8 cellular contexts compared by ENCODE assay signal in the genomic region with DNA sequence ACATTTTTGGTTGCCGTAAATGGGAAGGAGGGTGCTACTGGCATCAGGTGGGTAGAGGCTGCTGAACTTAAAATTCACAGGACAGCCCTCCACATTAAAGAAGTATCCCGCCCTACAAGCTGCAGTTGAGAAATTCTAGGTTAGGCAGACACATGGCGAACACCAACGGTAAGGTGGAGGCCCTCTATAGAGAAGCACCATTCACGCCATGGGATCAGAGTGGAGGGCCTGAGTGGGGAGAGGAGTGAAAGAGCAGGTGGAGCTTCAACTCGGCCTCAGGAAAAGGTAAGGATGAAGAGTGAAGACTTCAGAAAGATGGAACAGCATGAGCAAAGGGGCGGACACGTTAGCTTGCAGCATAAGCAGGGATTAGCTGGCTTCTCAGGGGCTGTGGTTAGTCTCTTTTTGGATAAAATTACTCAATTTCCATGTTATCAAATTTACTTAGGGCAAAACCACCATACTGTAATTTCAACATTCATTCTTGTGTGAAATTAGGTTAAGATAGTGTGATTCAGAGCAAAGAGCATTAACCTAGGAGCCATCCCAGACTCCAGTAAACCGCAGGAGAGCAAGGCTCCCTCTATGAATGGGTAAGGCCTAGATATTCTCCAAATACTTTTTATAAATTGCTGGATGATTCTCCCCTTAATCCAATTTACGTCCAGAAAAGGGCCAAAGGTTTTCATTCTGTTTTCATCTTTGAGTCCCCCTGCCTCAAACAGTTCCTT. TPM values are rescaled to one million over a fixed set of nuclear protein-coding genes. Genes with fewer than 3 reads are reported as not detected.
A peak's percentile ranks its signal among the peaks of the same experiment; 100 is the strongest.
DNase-seq lines count a peak whose midpoint lies in the region; ATAC-seq, FAIRE-seq and TF ChIP-seq lines count a peak whose summit lies in the region.

No MANE protein-coding gene starts in this region.

- H3K4me1 Mint-ChIP-seq in activated naive CD4-positive, alpha-beta T cell treated with anti-CD3 and anti-CD28 coated beads, Interleukin-2, amount 50 U/mL, for 24 hours, result peaks cover 49% of the 10 kb centered on the region
- peaks cover 59% of the 10 kb centered on the region for H3K4me1 Mint-ChIP-seq in activated T-cell treated with anti-CD3 and anti-CD28 coated beads, Interleukin-2, amount 50 U/mL, for 72 hours (ENCODE audit: low read depth)

- no peak for TF ChIP-seq CTCF in kidney epithelial cell (IDR thresholded peaks at IDR 0.05; ENCODE audit: insufficient read depth, low read length, poor library complexity, severe bottlenecking)
- no peak for TF ChIP-seq CTCF in transverse colon (IDR thresholded peaks at IDR 0.05)

- no peaks in the 10 kb centered on the region for H3K27me3 Mint-ChIP-seq in activated naive CD4-positive, alpha-beta T cell treated with anti-CD3 and anti-CD28 coated beads, Interleukin-2, amount 50 U/mL, for 24 hours
- no peaks in the 10 kb centered on the region for H3K27me3 Mint-ChIP-seq in activated T-cell treated with anti-CD3 and anti-CD28 coated beads, Interleukin-2, amount 50 U/mL, for 72 hours (ENCODE audit: low read depth)

- no peaks in the 10 kb centered on the region for H3K27me3 ChIP-seq in kidney epithelial cell (ENCODE audit: control insufficient read depth, insufficient read depth, low read length)
- H3K27me3 ChIP-seq in transverse colon, result no peaks in the 10 kb centered on the region

- no peak for ATAC-seq in activated T-cell treated with anti-CD3 and anti-CD28 coated beads, Interleukin-2, amount 50 U/mL, for 72 hours (replicated peaks in 1 of 2)
- ATAC-seq in HG03025 (IDR thresholded peaks at IDR 0.05; ENCODE audit: low FRiP score, unreplicated experiment) (no peak), GM18498 (IDR thresholded peaks at IDR 0.05; ENCODE audit: unreplicated experiment) (no peak)

- no peak for DNase-seq in activated naive CD4-positive, alpha-beta T cell treated with anti-CD3 and anti-CD28 coated beads, Interleukin-2, amount 50 U/mL, for 16 hours
- DNase-seq in activated T-cell treated with anti-CD3 and anti-CD28 coated beads, Interleukin-2, amount 50 U/mL, for 72 hours, result no peak
- DNase-seq in kidney epithelial cell (ENCODE audit: low read depth) (no peak), transverse colon (no peak), HTR-8/SVneo (ENCODE audit: insufficient read length, low spot score) (no peak)

- H3K27ac ChIP-seq in transverse colon, result peak overlapping the region; percentile 88 to 94 (median 94)

- TF ChIP-seq POLR2A in transverse colon (IDR thresholded peaks at IDR 0.05), result no peak

- peak overlapping the region; percentile 100 for H3K27ac Mint-ChIP-seq in activated naive CD4-positive, alpha-beta T cell treated with anti-CD3 and anti-CD28 coated beads, Interleukin-2, amount 50 U/mL, for 24 hours
- peak overlapping the region; percentile 93 for H3K27ac Mint-ChIP-seq in activated T-cell treated with anti-CD3 and anti-CD28 coated beads, Interleukin-2, amount 50 U/mL, for 72 hours

- in situ Hi-C loops in transverse colon (cut with MboI; ENCODE audit: low pct_ligation_motif_present in 1 of 4, low pct_unique_long_range_greater_than_20kb in 1 of 4, low sequenced_read_pairs in 3 of 4), result no loop called here

- peaks cover 29% of the 10 kb centered on the region for H3K36me3 Mint-ChIP-seq in activated naive CD4-positive, alpha-beta T cell treated with anti-CD3 and anti-CD28 coated beads, Interleukin-2, amount 50 U/mL, for 24 hours
- peaks cover 17 to 33% of the 10 kb centered on the region in 2 donors for H3K36me3 Mint-ChIP-seq in activated T-cell treated with anti-CD3 and anti-CD28 coated beads, Interleukin-2, amount 50 U/mL, for 72 hours (ENCODE audit: insufficient read depth in 2 of 2)

- 73 to 79% methylated on average over 8 to 10 of the region's 10 CpGs for WGBS in transverse colon (ENCODE audit: low coverage in 1 of 2), 2 donors

- H3K4me3 ChIP-seq in kidney epithelial cell (ENCODE audit: low read depth, low read length), result peak overlapping the region; percentile 44
- H3K4me3 ChIP-seq in transverse colon, result peak overlapping the region in 3 of 4 donors; percentile 57 to 65 (median 61)

- H3K36me3 ChIP-seq in kidney epithelial cell (ENCODE audit: control insufficient read depth, insufficient read depth, low read length) (no peaks in the 10 kb centered on the region), transverse colon (peaks cover 0 to 5% (median 0%) of the 10 kb centered on the region in 4 donors)

- peaks cover 0 to 12% (median 9%) of the 10 kb centered on the region in 4 donors for H3K4me1 ChIP-seq in transverse colon

- peaks cover 0 to 2% of the 10 kb centered on the region in 2 donors for H3K9me3 ChIP-seq in transverse colon

- peak overlapping the region; percentile 95 for H3K4me3 Mint-ChIP-seq in activated naive CD4-positive, alpha-beta T cell treated with anti-CD3 and anti-CD28 coated beads, Interleukin-2, amount 50 U/mL, for 24 hours
- peak overlapping the region; percentile 82 to 94 for H3K4me3 Mint-ChIP-seq in activated T-cell treated with anti-CD3 and anti-CD28 coated beads, Interleukin-2, amount 50 U/mL, for 72 hours

- no peak for TF ChIP-seq EP300 in transverse colon (IDR thresholded peaks at IDR 0.05; ENCODE audit: low read depth)

- intact Hi-C loops in transverse colon (cut with DNase I; ENCODE audit: low total_unique reads), result no loop called here

- H3K9me3 Mint-ChIP-seq in activated naive CD4-positive, alpha-beta T cell treated with anti-CD3 and anti-CD28 coated beads, Interleukin-2, amount 50 U/mL, for 24 hours, result peaks cover 10% of the 10 kb centered on the region
- peaks cover 12 to 13% of the 10 kb centered on the region in 2 donors for H3K9me3 Mint-ChIP-seq in activated T-cell treated with anti-CD3 and anti-CD28 coated beads, Interleukin-2, amount 50 U/mL, for 72 hours

- no peak for FAIRE-seq in HTR-8/SVneo (lab: Jason Lieb, UNC)

RNA-seq across cellular contexts. Expression of gene EEF1AKMT1, which starts 1.2 kb away (rescaled TPM):
- 10 to 100 TPM in 1 of 2 donors, 1 to 10 TPM in 1; 8.8 to 10.3 TPM for total RNA-seq in activated T-cell treated with anti-CD3 and anti-CD28 coated beads, Interleukin-2, amount 50 U/mL, for 72 hours
- total RNA-seq in kidney epithelial cell, result 11.4 and 11.9 TPM in 2 replicates
- 1 to 10 TPM in 2 of 4 donors, not detected in 2; 3.0 to 8.6 TPM for total RNA-seq in transverse colon
